In genomic region chr14:73058923-73059311, GRCh38 we compare ENCODE assay signal across 8 cellular contexts. TPM values are rescaled to one million over a fixed set of nuclear protein-coding genes. Genes with fewer than 3 reads are reported as not detected.
DNase-seq lines count a peak whose midpoint lies in the region; ATAC-seq, FAIRE-seq and TF ChIP-seq lines count a peak whose summit lies in the region.

No MANE protein-coding gene starts in this region.

- peaks cover 20% of the 10 kb centered on the region; the same call in 2 of the 3 replicates for H3K4me1 ChIP-seq in A549
- H3K4me1 ChIP-seq in Panc1 (ENCODE audit: control insufficient read depth, insufficient read depth, low read length) = no peaks in the 10 kb centered on the region

- TF ChIP-seq POLR2A in A549 (IDR thresholded peaks at IDR 0.05; ENCODE audit: low read length) (no peak), erythroblast (IDR thresholded peaks at IDR 0.05; ENCODE audit: low read length) (no peak)

- no peaks in the 10 kb centered on the region for H3K9me3 Mint-ChIP-seq in nephron progenitor cell

- peak overlapping the region; percentile 75 for H3K4me2 ChIP-seq in A549

- TF ChIP-seq CTCF in A549 (IDR thresholded peaks at IDR 0.05) (no peak), Panc1 (IDR thresholded peaks at IDR 0.05) (no peak), nephron progenitor cell (IDR thresholded peaks at IDR 0.05) (no peak)

- POLR2A ChIA-PET in A549 (lab: Yijun Ruan, JAX) (interaction anchor here (0.6 to 2.3 kb wide), 16 partner anchors 9 to 701 kb away, joined by 3 to 38 read pairs (median 5); partner anchors contain the start of genes PSEN1 and ZFYVE1), Panc1 (lab: Charles Lee) (interaction anchor here (0.6 to 1.2 kb wide), 6 partner anchors 8 to 150 kb away, joined by 3 to 5 read pairs (median 3); partner anchors contain the start of gene ZFYVE1)

- H3K27me3 Mint-ChIP-seq in nephron progenitor cell (ENCODE audit: low read depth, poor library complexity) = peaks cover 8% of the 10 kb centered on the region

- H3K27ac ChIP-seq in A549 (peak overlapping the region; percentile 88 to 91), Panc1 (ENCODE audit: low read length) (peak overlapping the region; percentile 99)

- no peak for TF ChIP-seq RAD21 in A549 (conservative IDR thresholded peaks at IDR 0.05 in 1 of 2, IDR thresholded peaks at IDR 0.05 in 1 of 2)

- no peak for FAIRE-seq in A549 (lab: Jason Lieb, UNC)

- CTCF ChIA-PET in A549 (lab: Yijun Ruan, JAX) (interaction anchor here (0.8 to 1.5 kb wide), 2 partner anchors 19 to 106 kb away, joined by 3 to 4 read pairs; no protein-coding TSS in a partner anchor), Panc1 (lab: Charles Lee) (no interaction called here)

- in situ Hi-C loops in Panc1 (cut with HindIII; ENCODE audit: low pct_unique_long_range_greater_than_20kb, low sequenced_read_pairs) = no loop called here

- no peak overlapping the region for H3K27ac Mint-ChIP-seq in nephron progenitor cell

- peaks cover 33% of the 10 kb centered on the region for H3K36me3 Mint-ChIP-seq in nephron progenitor cell (ENCODE audit: low read depth)

- H3K4me3 ChIP-seq in A549 (peak overlapping the region; percentile 75), Panc1 (ENCODE audit: low read depth in 2 of 2, low read length in 2 of 2) (peak overlapping the region; percentile 94 to 96)

- ATAC-seq in A549 = peak; percentile 55 to 60
- ATAC-seq in HG03039 (IDR thresholded peaks at IDR 0.05; ENCODE audit: unreplicated experiment) = peak; percentile 1
- peak; percentile 58 for ATAC-seq in Panc1
- no peak for ATAC-seq in GM18873 (IDR thresholded peaks at IDR 0.05; ENCODE audit: low FRiP score, unreplicated experiment)

- H3K4me1 Mint-ChIP-seq in nephron progenitor cell = peaks cover 25% of the 10 kb centered on the region

- intact Hi-C loops in Panc1 (cut with micrococcal nuclease; ENCODE audit: unreplicated experiment) = no loop called here

- DNase-seq in A549 (ENCODE audit: low read depth in 1 of 2, low spot score in 1 of 2) = peak; percentile 39 to 47
- peak; percentile 7 for DNase-seq in GM04503 (ENCODE audit: low read depth)
- DNase-seq in Panc1 (ENCODE audit: low read depth, low spot score) = no peak
- peak; percentile 76 to 81 for DNase-seq in erythroblast (lab: John Stamatoyannopoulos, UW)
- peak; percentile 35 for DNase-seq in nephron progenitor cell
- no peak for DNase-seq in NCI-H2107 treated with DMSO at 0.1 percent for 48 hours (lab: John Stamatoyannopoulos, UW; ENCODE audit: unreplicated experiment)

- BruUV-seq in Panc1 (replicated peaks; lab: Mats Ljungman, UMichigan) = TSS peak; percentile 99

- H3K27me3 ChIP-seq in Panc1 (ENCODE audit: control insufficient read depth, insufficient read depth, low read length) = no peaks in the 10 kb centered on the region

- TF ChIP-seq EP300 in A549 (IDR thresholded peaks at IDR 0.05) = no peak

- H3K4me3 Mint-ChIP-seq in nephron progenitor cell = no peak overlapping the region

- H3K9me3 ChIP-seq in A549 (no peaks in the 10 kb centered on the region), Panc1 (ENCODE audit: control insufficient read depth, insufficient read depth, low read depth, low read length) (no peaks in the 10 kb centered on the region)

- H3K36me3 ChIP-seq in Panc1 (ENCODE audit: control insufficient read depth, insufficient read depth, low read length) = peaks cover 5% of the 10 kb centered on the region; the same call in 1 of the 2 replicates

- 1% methylated on average over 18 of the region's 18 CpGs for WGBS in A549 (ENCODE audit: missing lambda C conversion rate)

TF ChIP-seq in A549, 52 proteins besides CTCF, POLR2A, EP300 and RAD21:
- TF ChIP-seq NFE2L2 (conservative IDR thresholded peaks at IDR 0.05; ENCODE audit: low read length) = no peak
- no peak for TF ChIP-seq HDAC2 (IDR thresholded peaks at IDR 0.05)
- TF ChIP-seq NR3C1 (IDR thresholded peaks at IDR 0.05) = no peak
- no peak for TF ChIP-seq HEYL (CRISPR knock-in tag; IDR thresholded peaks at IDR 0.05)
- no peak for TF ChIP-seq JUN (IDR thresholded peaks at IDR 0.05)
- no peak for TF ChIP-seq HOXA7 (CRISPR knock-in tag; IDR thresholded peaks at IDR 0.05)
TF ChIP-seq in A549: peak in this region for 0.

RNA-seq across cellular contexts. Expression of gene RBM25, which starts 0.6 kb away (rescaled TPM):
- 58.2 and 65.1 TPM in 2 replicates for polyA plus RNA-seq in A549 (2011; rRNA removed)
- 10.2 and 11.5 TPM in 2 replicates for polyA plus RNA-seq in A549 (2012; cell fraction: cytosol; rRNA removed)
- 20.6 and 26.4 TPM in 2 replicates for polyA plus RNA-seq in A549 (2012; cell fraction: nucleus; rRNA removed)
- polyA plus RNA-seq in A549 (2017; fragmentation: RNase III; extraction: RNeasy Plus Mini Kit Qiagen cat#74134 plus additional on column Dnase treatment) = 73.1 to 87.2 TPM (median 87.0 TPM) in 3 replicates
- 24.1 and 27.7 TPM in 2 replicates for polyA minus RNA-seq in A549 (2011; rRNA and poly(A)+ RNA removed)
- total RNA-seq in Panc1 (2021; ENCODE audit: unreplicated experiment) = 59.7 TPM
- polyA plus RNA-seq in Panc1 (2012; ENCODE audit: insufficient read length) = 25.0 TPM

RNA-seq across cellular contexts. Expression of gene ZFYVE1, which starts 32.0 kb away (rescaled TPM):
- polyA plus RNA-seq in A549 (2011; rRNA removed) = 9.3 and 9.4 TPM in 2 replicates
- 5.2 and 5.4 TPM in 2 replicates for polyA plus RNA-seq in A549 (2012; cell fraction: cytosol; rRNA removed)
- 14.1 and 15.9 TPM in 2 replicates for polyA plus RNA-seq in A549 (2012; cell fraction: nucleus; rRNA removed)
- polyA plus RNA-seq in A549 (2017; fragmentation: RNase III; extraction: RNeasy Plus Mini Kit Qiagen cat#74134 plus additional on column Dnase treatment) = 5.8 to 7.4 TPM (median 7.4 TPM) in 3 replicates
- 19.2 and 24.1 TPM in 2 replicates for polyA minus RNA-seq in A549 (2011; rRNA and poly(A)+ RNA removed)
- 19.8 TPM for total RNA-seq in Panc1 (2021; ENCODE audit: unreplicated experiment)
- 17.4 TPM for polyA plus RNA-seq in Panc1 (2012; ENCODE audit: insufficient read length)

Comparison
In these comparisons a context has a peak if more than half of its experiments do, and no peak if none do; other contexts are left out.
1. DNase-seq: peak in A549 (2 of 2), GM04503 (single experiment), erythroblast (2 of 2) and nephron progenitor cell (single experiment); none in Panc1 (single experiment) and NCI-H2107 treated with DMSO at 0.1 percent for 48 hours (single experiment).